ENCODE assay signal across 8 cellular contexts in genomic region chr7:73154586-73155038, GRCh38.
DNase-seq lines count a peak whose midpoint lies in the region; ATAC-seq, FAIRE-seq and TF ChIP-seq lines count a peak whose summit lies in the region.
"Not testable (repeated sequence)": the region's sequence is repeated elsewhere in the genome, so short reads cannot be mapped to it uniquely, and the experiment has no call there.

No MANE protein-coding gene starts in this region.

- H3K4me1 ChIP-seq in Panc1 (ENCODE audit: control insufficient read depth, insufficient read depth, low read length); HepG2 (ENCODE audit: insufficient read depth, low read length); uterus: not testable (repeated sequence)

- in situ Hi-C loops in Panc1 (cut with HindIII; ENCODE audit: low pct_unique_long_range_greater_than_20kb, low sequenced_read_pairs); HepG2 (cut with HindIII; ENCODE audit: extremely low pct_ligation_motif_present, low pct_unique_long_range_greater_than_20kb): not testable (repeated sequence)

- TF ChIP-seq RAD21 in HepG2 (CRISPR knock-in tag; IDR thresholded peaks at IDR 0.05) = peak; percentile 31; the same call in 1 of the 2 replicates

- not testable (repeated sequence) for H3K27ac ChIP-seq in Panc1 (ENCODE audit: low read length); HepG2 (ENCODE audit: extremely low read length, insufficient read depth, low read length); uterus

- intact Hi-C loops in Panc1 (cut with micrococcal nuclease; ENCODE audit: unreplicated experiment); HepG2 (cut with micrococcal nuclease; ENCODE audit: unreplicated experiment); uterus (cut with DNase I; ENCODE audit: low total_unique reads): not testable (repeated sequence)

- WGBS in HepG2 (ENCODE audit: low lambda C conversion rate) = no CpG with 5 or more reads among the region's 48 CpGs

- not testable (repeated sequence) for FAIRE-seq in HepG2 (lab: Jason Lieb, UNC)

- not testable (repeated sequence) for H3K27me3 ChIP-seq in Panc1 (ENCODE audit: control insufficient read depth, insufficient read depth, low read length); HepG2 (ENCODE audit: control insufficient read depth in 1 of 2, insufficient read depth in 2 of 2, low read length in 2 of 2); uterus

- CTCF ChIA-PET in Panc1 (lab: Charles Lee) = interaction anchor here (0.6 kb wide), 1 partner anchor 136 kb away, joined by 10 read pairs; no protein-coding TSS in a partner anchor
- CTCF ChIA-PET in HepG2 (lab: Yijun Ruan, JAX; ENCODE audit: low intra/inter-chr PET ratio, low total read pairs) = not testable (repeated sequence)

- not testable (repeated sequence) for H3K36me3 ChIP-seq in Panc1 (ENCODE audit: control insufficient read depth, insufficient read depth, low read length); HepG2 (replicated peaks in 1 of 2; ENCODE audit: control insufficient read depth in 1 of 2, insufficient read depth in 2 of 2, low read length in 2 of 2); uterus

- H4K20me1 ChIP-seq in HepG2 (ENCODE audit: insufficient read depth, low read length) = not testable (repeated sequence)

- H3K9me3 ChIP-seq in Panc1 (ENCODE audit: control insufficient read depth, insufficient read depth, low read depth, low read length); HepG2 (ENCODE audit: low read length); uterus: not testable (repeated sequence)

- not testable (repeated sequence) for TF ChIP-seq POLR2A in HepG2 (IDR thresholded peaks at IDR 0.05; ENCODE audit: insufficient read depth in 1 of 2, low read depth in 2 of 2, low read length in 2 of 2)
- TF ChIP-seq POLR2A in uterus (IDR thresholded peaks at IDR 0.05) = peak; percentile 15 to 53

- TF ChIP-seq EP300 in HepG2 (IDR thresholded peaks at IDR 0.05; ENCODE audit: low read depth in 2 of 2, low read length in 2 of 2); HepG2 (CRISPR knock-in tag; IDR thresholded peaks at IDR 0.05; ENCODE audit: borderline replicate concordance): not testable (repeated sequence)

- H3K9ac ChIP-seq in HepG2 (ENCODE audit: insufficient read depth, low read depth, low read length) = not testable (repeated sequence)

- not testable (repeated sequence) for TF ChIP-seq CTCF in Panc1 (IDR thresholded peaks at IDR 0.05); HepG2 (CRISPR knock-in tag; IDR thresholded peaks at IDR 0.05)
- peak in 1 of 4 experiments; percentile 25 for TF ChIP-seq CTCF in uterus (IDR thresholded peaks at IDR 0.05)

- not testable (repeated sequence) for H3K4me2 ChIP-seq in HepG2 (ENCODE audit: low read depth, low read length)

- not testable (repeated sequence) for DNase-seq in Panc1 (ENCODE audit: low read depth, low spot score)
- peak; percentile 84 for DNase-seq in activated CD8-positive, alpha-beta memory T cell treated with anti-CD3 and anti-CD28 coated beads, Interleukin-2, amount 50 U/mL, for 48 hours
- DNase-seq in dermis blood vessel endothelial cell (peak; percentile 50), HepG2 (ENCODE audit: low spot score) (peak; percentile 50), uterus (peak; percentile 86)
- DNase-seq in stimulated activated CD4-positive, alpha-beta T cell treated with anti-CD3 and anti-CD28 coated beads, Interleukin-15, amount 100 ng/mL, for 1 hour (ENCODE audit: low read depth in 1 of 2, low spot score in 1 of 2) = peak; percentile 64 to 75

- not testable (repeated sequence) for BruUV-seq in Panc1 (replicated peaks; lab: Mats Ljungman, UMichigan); HepG2 (replicated peaks; lab: Mats Ljungman, UMichigan)

- H3K4me3 ChIP-seq in Panc1 (ENCODE audit: low read depth in 2 of 2, low read length in 2 of 2) (peak overlapping the region in 1 of 2 experiments; percentile 21; a peak in 1 of 4 replicates), HepG2 (replicated peaks in 1 of 3; ENCODE audit: insufficient read depth in 1 of 3, low read depth in 2 of 3, low read length in 3 of 3) (peak overlapping the region in 2 of 3 experiments; percentile 33 to 46; a peak in 3 of 6 replicates), uterus (peak overlapping the region; percentile 24 to 40)

- not testable (repeated sequence) for H3K79me2 ChIP-seq in HepG2 (ENCODE audit: insufficient read depth, low read length)

- ATAC-seq in GM19328 (IDR thresholded peaks at IDR 0.05; ENCODE audit: unreplicated experiment) = peak; percentile 92
- ATAC-seq in HG02973 (IDR thresholded peaks at IDR 0.05; ENCODE audit: unreplicated experiment) = peak; percentile 90
- peak; percentile 90 for ATAC-seq in Panc1
- ATAC-seq in HepG2 = peak; percentile 44

- not testable (repeated sequence) for H2AFZ ChIP-seq in HepG2 (ENCODE audit: low read length)

- POLR2A ChIA-PET in Panc1 (lab: Charles Lee); HepG2 (lab: Yijun Ruan, JAX): not testable (repeated sequence)

TF ChIP-seq in HepG2, 621 proteins besides CTCF, POLR2A, EP300 and RAD21 (continues in another document):
- TF ChIP-seq LCORL (IDR thresholded peaks at IDR 0.05) = not testable (repeated sequence)
- TF ChIP-seq LCORL (CRISPR knock-in tag; IDR thresholded peaks at IDR 0.05) = 0 out of 2 replicates have a peak, but pooled peaks have one; percentile 17
- TF ChIP-seq ARNT2 (CRISPR knock-in tag; IDR thresholded peaks at IDR 0.05; ENCODE audit: low read depth) = 0 out of 2 replicates have a peak, but pooled peaks have one; percentile 35
- peak; percentile 42; the same call in 1 of the 2 replicates for TF ChIP-seq SAP130 (CRISPR knock-in tag; IDR thresholded peaks at IDR 0.05; ENCODE audit: low read depth)
- peak; percentile 55; the same call in 1 of the 2 replicates for TF ChIP-seq ZFX (CRISPR knock-in tag; IDR thresholded peaks at IDR 0.05; ENCODE audit: low read depth)
- TF ChIP-seq, protein P1, sequence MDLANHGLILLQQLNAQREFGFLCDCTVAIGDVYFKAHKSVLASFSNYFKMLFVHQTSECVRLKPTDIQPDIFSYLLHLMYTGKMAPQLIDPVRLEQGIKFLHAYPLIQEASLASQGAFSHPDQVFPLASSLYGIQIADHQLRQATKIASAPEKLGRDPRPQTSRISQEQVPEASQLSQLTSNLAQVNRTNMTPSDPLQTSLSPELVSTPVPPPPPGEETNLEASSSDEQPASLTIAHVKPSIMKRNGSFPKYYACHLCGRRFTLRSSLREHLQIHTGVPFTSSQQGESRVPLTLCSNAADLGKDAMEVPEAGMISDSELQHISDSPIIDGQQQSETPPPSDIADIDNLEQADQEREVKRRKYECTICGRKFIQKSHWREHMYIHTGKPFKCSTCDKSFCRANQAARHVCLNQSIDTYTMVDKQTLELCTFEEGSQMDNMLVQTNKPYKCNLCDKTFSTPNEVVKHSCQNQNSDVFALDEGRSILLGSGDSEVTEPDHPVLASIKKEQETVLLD (CRISPR knock-in tag; IDR thresholded peaks at IDR 0.05; ENCODE audit: low read depth) = peak; percentile 54; the same call in 1 of the 2 replicates
- peak; percentile 42; the same call in 1 of the 2 replicates for TF ChIP-seq NR2C2 (CRISPR knock-in tag; IDR thresholded peaks at IDR 0.05; ENCODE audit: borderline replicate concordance)
- peak; percentile 17 for TF ChIP-seq SKI (IDR thresholded peaks at IDR 0.05; ENCODE audit: partially characterized antibody)
- TF ChIP-seq ZNF788 (CRISPR knock-in tag; IDR thresholded peaks at IDR 0.05; ENCODE audit: borderline replicate concordance) = peak; percentile 51; the same call in 1 of the 2 replicates
- TF ChIP-seq ZFP91 (CRISPR knock-in tag; IDR thresholded peaks at IDR 0.05; ENCODE audit: borderline replicate concordance) = 0 out of 2 replicates have a peak, but pooled peaks have one; percentile 25
